ENCODE assay signal across 9 cellular contexts in genomic region chrX:14697453-14697852, GRCh38.
DNase-seq lines count a peak whose midpoint lies in the region; ATAC-seq and TF ChIP-seq lines count a peak whose summit lies in the region.
"Had no signal": no experiment of that assay in that cellular context is flagged by ENCODE, and none has a peak within 500 bp of the region (broad histone marks: within the 10 kb centered on the region; RNA-seq: fewer than 3 reads in every experiment).

No MANE protein-coding gene starts in this region.

- no peaks in the 10 kb centered on the region for H3K4me1 ChIP-seq in ascending aorta
- H3K4me1 ChIP-seq in mesenchymal stem cell (ENCODE audit: control insufficient read depth, insufficient read depth, low read depth, low read length), result no peaks in the 10 kb centered on the region
- H3K4me1 ChIP-seq: parathyroid adenoma had no signal

- H2BK15ac ChIP-seq in mesenchymal stem cell (ENCODE audit: low read depth, poor library complexity, severe bottlenecking), result no peak overlapping the region

- H3K9me3 ChIP-seq in ascending aorta (no peaks in the 10 kb centered on the region), mesenchymal stem cell (ENCODE audit: control insufficient read depth, low read length) (no peaks in the 10 kb centered on the region)

- no peak overlapping the region for H3K23ac ChIP-seq in mesenchymal stem cell (ENCODE audit: low read length in 2 of 2)

- no peak overlapping the region for H2AFZ ChIP-seq in mesenchymal stem cell (ENCODE audit: low read depth, low read length)
- H2AFZ ChIP-seq: parathyroid adenoma had no signal

- no peak overlapping the region for H3K18ac ChIP-seq in mesenchymal stem cell (ENCODE audit: low read depth in 1 of 2, low read length in 2 of 2)

- H3K27me3 ChIP-seq in ascending aorta, result no peaks in the 10 kb centered on the region
- no peaks in the 10 kb centered on the region for H3K27me3 ChIP-seq in mesenchymal stem cell (ENCODE audit: control insufficient read depth in 1 of 2, insufficient read depth in 1 of 2, low read length in 2 of 2)

- DNase-seq in NCI-H345 treated with DMSO at 0.1 percent for 48 hours (lab: John Stamatoyannopoulos, UW; ENCODE audit: unreplicated experiment), result peak; percentile 2
- no peak for DNase-seq in NCI-H345 (lab: John Stamatoyannopoulos, UW)
- peak; percentile 41 for DNase-seq in NCI-H460 (ENCODE audit: extremely low read depth, low read depth)
- no peak for DNase-seq in ascending aorta (ENCODE audit: low spot score in 2 of 2)
- DNase-seq in mesenchymal stem cell, result peak; percentile 10
- DNase-seq in cerebellar cortex (ENCODE audit: low spot score), result no peak

- no peak overlapping the region for H3K4me2 ChIP-seq in mesenchymal stem cell (ENCODE audit: low read length, poor library complexity, severe bottlenecking)

- no peak overlapping the region for H2BK12ac ChIP-seq in mesenchymal stem cell (ENCODE audit: low read length in 2 of 2)

- 63% methylated on average over 3 of the region's 3 CpGs for WGBS in mesenchymal stem cell

- no peak overlapping the region for H3K4me3 ChIP-seq in ascending aorta
- no peak overlapping the region for H3K4me3 ChIP-seq in mesenchymal stem cell (ENCODE audit: insufficient read depth in 1 of 2, low read depth in 1 of 2, low read length in 2 of 2)

- no peak overlapping the region for H3K9ac ChIP-seq in mesenchymal stem cell (ENCODE audit: low read length)
- H3K9ac ChIP-seq: parathyroid adenoma had no signal

- no peak overlapping the region for H2BK120ac ChIP-seq in mesenchymal stem cell (ENCODE audit: low read depth, low read length)

- no peaks in the 10 kb centered on the region for H3K79me1 ChIP-seq in mesenchymal stem cell (replicated peaks; ENCODE audit: low read length, poor library complexity, severe bottlenecking)

- no peak overlapping the region for H3K4ac ChIP-seq in mesenchymal stem cell (ENCODE audit: low read depth in 1 of 2, low read length in 2 of 2)

- H2BK5ac ChIP-seq in mesenchymal stem cell (ENCODE audit: low read depth, low read length, poor library complexity, severe bottlenecking), result no peak overlapping the region

- peak in 2 of 3 experiments; percentile 18 to 28 for TF ChIP-seq CTCF in ascending aorta (IDR thresholded peaks at IDR 0.05)

- H4K8ac ChIP-seq in mesenchymal stem cell (ENCODE audit: low read length), result no peak overlapping the region

- no peak overlapping the region for H3K14ac ChIP-seq in mesenchymal stem cell (ENCODE audit: low read length in 2 of 2)

- H2AK5ac ChIP-seq in mesenchymal stem cell (ENCODE audit: low read length, severe bottlenecking), result no peak overlapping the region

- no peak overlapping the region for H4K91ac ChIP-seq in mesenchymal stem cell (ENCODE audit: low read length)

- ATAC-seq in GM21529 (IDR thresholded peaks at IDR 0.05; ENCODE audit: unreplicated experiment) (peak; percentile 90), GM19023 (IDR thresholded peaks at IDR 0.05; ENCODE audit: unreplicated experiment) (no peak)

- H3K27ac ChIP-seq in ascending aorta, result no peak overlapping the region
- no peak overlapping the region for H3K27ac ChIP-seq in mesenchymal stem cell (ENCODE audit: low read length, poor library complexity, severe bottlenecking)
- H3K27ac ChIP-seq: parathyroid adenoma had no signal

- no peaks in the 10 kb centered on the region for H3K36me3 ChIP-seq in ascending aorta
- no peaks in the 10 kb centered on the region for H3K36me3 ChIP-seq in mesenchymal stem cell (ENCODE audit: control insufficient read depth in 1 of 2, insufficient read depth in 2 of 2, low read depth in 1 of 2, low read length in 2 of 2)

- intact Hi-C loops in ascending aorta (cut with DNase I), result no loop called here

Comparison
In these comparisons a context has a peak if more than half of its experiments do, and no peak if none do; other contexts are left out.
1. DNase-seq: peak in NCI-H345 treated with DMSO at 0.1 percent for 48 hours (single experiment), NCI-H460 (single experiment) and mesenchymal stem cell (single experiment); none in NCI-H345 (single experiment), ascending aorta (0 of 2) and cerebellar cortex (single experiment).